ENCODE assay signal across 32 cellular contexts in genomic region chr15:71945012-71945411, GRCh38.
"Had no signal": no experiment of that assay in that cellular context is flagged by ENCODE, and none has a peak within 500 bp of the region (broad histone marks: within the 10 kb centered on the region; RNA-seq: fewer than 3 reads in every experiment).

No MANE protein-coding gene starts in this region.

- H3K9me3 ChIP-seq: body of pancreas, colonic mucosa, lower lobe of right lung, pancreas, prostate gland, sigmoid colon, stomach, suprapubic skin, tibial nerve had no signal

- H3K9me3 Mint-ChIP-seq: activated B cell treated with CpG ODN at 0.5 μM for 24 hours; activated naive CD4-positive, alpha-beta T cell treated with anti-CD3 and anti-CD28 coated beads, Interleukin-2, amount 50 U/mL, for 72 hours; activated T-helper 2 cell treated with anti-CD3 and anti-CD28 coated beads, Interferon-gamma antibody, Interleukin-2, Interleukin-4, amounts not matched to agents 10 μg/mL and 5 μg/mL and 100 μg/mL, durations not matched to agents 14 hours and 24 hours and 36 hours; immature natural killer cell; naive thymus-derived CD8-positive, alpha-beta T cell; neural crest cell; stimulated activated memory B cell treated with anti-CD40 and anti-IgM and Interleukin-4, amounts not matched to agents 10 μg/mL and 1 μg/mL and 100 μg/mL, for 72 hours had no signal

- H3K4me3 ChIP-seq: body of pancreas, colonic mucosa, lower lobe of right lung, pancreas, prostate gland, sigmoid colon, smooth muscle cell, stomach, suprapubic skin, tibial nerve had no signal

- H3K36me3 ChIP-seq: colonic mucosa, lower lobe of right lung, pancreas, prostate gland, sigmoid colon, stomach, suprapubic skin had no signal

- DNase-seq: activated B cell treated with CpG ODN at 0.5 μM for 24 hours; activated CD4-positive, alpha-beta T cell treated with anti-CD3 and anti-CD28 coated beads, Interleukin-2, amount 50 U/mL, for 1 hour; activated CD8-positive, alpha-beta memory T cell treated with anti-CD3 and anti-CD28 coated beads, Interleukin-2, amount 10 ng/mL, durations not matched to agents 7 days and 5 days; activated CD8-positive, alpha-beta T cell treated with anti-CD3 and anti-CD28 coated beads, Interleukin-2, amount 10 ng/mL, durations not matched to agents 7 days and 5 days; activated T-cell treated with anti-CD3 and anti-CD28 coated beads, Interleukin-2, amount 50 U/mL, for 48 hours; anterior cingulate cortex; body of pancreas; cerebellar nuclear complex; colonic mucosa; effector CD8-positive, alpha-beta T cell; head of caudate nucleus; hippocampal formation; immature natural killer cell; lower lobe of right lung; mesenchymal stem cell; naive thymus-derived CD8-positive, alpha-beta T cell; nucleus accumbens; pancreas; sigmoid colon; stimulated activated CD4-positive, alpha-beta T cell treated with anti-CD3 and anti-CD28 coated beads, Interleukin-1b, Interleukin-23, amount 100 ng/mL, for 48 hours; stimulated activated CD4-positive, alpha-beta T cell treated with anti-CD3 and anti-CD28 coated beads, Interleukin-4, amount 100 ng/mL, for 4 hours; stimulated activated CD8-positive, alpha-beta memory T cell treated with anti-CD3 and anti-CD28 coated beads, Interleukin-4, amount 100 ng/mL, for 48 hours; stomach; T-helper 2 cell had no signal

- H3K27me3 ChIP-seq: body of pancreas, colonic mucosa, pancreas, sigmoid colon, stomach, suprapubic skin, tibial nerve had no signal

- H3K36me3 Mint-ChIP-seq: activated CD8-positive, alpha-beta memory T cell treated with anti-CD3 and anti-CD28 coated beads, Interleukin-2, amount 10 ng/mL, durations not matched to agents 7 days and 5 days; activated naive CD4-positive, alpha-beta T cell treated with anti-CD3 and anti-CD28 coated beads, Interleukin-2, amount 50 U/mL, for 72 hours had no signal

- H3K27me3 Mint-ChIP-seq: activated B cell treated with CpG ODN at 0.5 μM for 24 hours; activated CD8-positive, alpha-beta memory T cell treated with anti-CD3 and anti-CD28 coated beads, Interleukin-2, amount 10 ng/mL, durations not matched to agents 7 days and 5 days; naive thymus-derived CD8-positive, alpha-beta T cell; stimulated activated memory B cell treated with anti-CD40 and anti-IgM and Interleukin-4, amounts not matched to agents 10 μg/mL and 1 μg/mL and 100 μg/mL, for 72 hours had no signal

- ATAC-seq: activated CD8-positive, alpha-beta memory T cell treated with anti-CD3 and anti-CD28 coated beads, Interleukin-2, amount 10 ng/mL, durations not matched to agents 7 days and 5 days; activated CD8-positive, alpha-beta T cell treated with anti-CD3 and anti-CD28 coated beads, Interleukin-2, amount 10 ng/mL, durations not matched to agents 7 days and 5 days; activated naive CD4-positive, alpha-beta T cell treated with anti-CD3 and anti-CD28 coated beads, Interleukin-2, amount 50 U/mL, for 72 hours; body of pancreas; naive thymus-derived CD8-positive, alpha-beta T cell; pancreas; stimulated activated memory B cell treated with anti-CD40 and anti-IgM and Interleukin-4, amounts not matched to agents 10 μg/mL and 1 μg/mL and 100 μg/mL, for 72 hours had no signal

- H3K27ac Mint-ChIP-seq: activated B cell treated with CpG ODN at 0.5 μM for 24 hours; activated CD8-positive, alpha-beta memory T cell treated with anti-CD3 and anti-CD28 coated beads, Interleukin-2, amount 10 ng/mL, durations not matched to agents 7 days and 5 days; activated CD8-positive, alpha-beta T cell treated with anti-CD3 and anti-CD28 coated beads, Interleukin-2, amount 10 ng/mL, durations not matched to agents 7 days and 5 days; activated naive CD4-positive, alpha-beta T cell treated with anti-CD3 and anti-CD28 coated beads, Interleukin-2, amount 50 U/mL, for 72 hours; activated T-helper 2 cell treated with anti-CD3 and anti-CD28 coated beads, Interferon-gamma antibody, Interleukin-2, Interleukin-4, amounts not matched to agents 10 μg/mL and 5 μg/mL and 100 μg/mL, durations not matched to agents 14 hours and 24 hours and 36 hours; immature natural killer cell; naive thymus-derived CD8-positive, alpha-beta T cell; stimulated activated memory B cell treated with anti-CD40 and anti-IgM and Interleukin-4, amounts not matched to agents 10 μg/mL and 1 μg/mL and 100 μg/mL, for 72 hours had no signal

- H3K4me3 Mint-ChIP-seq: activated B cell treated with CpG ODN at 0.5 μM for 24 hours; activated CD8-positive, alpha-beta memory T cell treated with anti-CD3 and anti-CD28 coated beads, Interleukin-2, amount 10 ng/mL, durations not matched to agents 7 days and 5 days; activated CD8-positive, alpha-beta T cell treated with anti-CD3 and anti-CD28 coated beads, Interleukin-2, amount 10 ng/mL, durations not matched to agents 7 days and 5 days; immature natural killer cell; naive thymus-derived CD8-positive, alpha-beta T cell; neural crest cell; stimulated activated memory B cell treated with anti-CD40 and anti-IgM and Interleukin-4, amounts not matched to agents 10 μg/mL and 1 μg/mL and 100 μg/mL, for 72 hours had no signal

- H3K4me1 Mint-ChIP-seq: activated B cell treated with CpG ODN at 0.5 μM for 24 hours; immature natural killer cell; naive thymus-derived CD8-positive, alpha-beta T cell; stimulated activated memory B cell treated with anti-CD40 and anti-IgM and Interleukin-4, amounts not matched to agents 10 μg/mL and 1 μg/mL and 100 μg/mL, for 72 hours had no signal

- H3K27ac ChIP-seq: body of pancreas, colonic mucosa, lower lobe of right lung, pancreas, prostate gland, sigmoid colon, stomach, suprapubic skin, tibial nerve had no signal

- H3K4me1 ChIP-seq: body of pancreas, colonic mucosa, lower lobe of right lung, pancreas, prostate gland, sigmoid colon, stomach, suprapubic skin had no signal
